Comparison of ENCODE assay signal across 8 cellular contexts in genomic region chrX:153411255-153411987, GRCh38. TPM values are rescaled to one million over a fixed set of nuclear protein-coding genes. Genes with fewer than 3 reads are reported as not detected.
DNase-seq lines count a peak whose midpoint lies in the region; ATAC-seq and TF ChIP-seq lines count a peak whose summit lies in the region.

Gene ZFP92 (plus strand): TSS chrX:153411472. CDS start chrX:153418323, 6,851 bp downstream.

- DNase-seq in activated CD8-positive, alpha-beta memory T cell treated with anti-CD3 and anti-CD28 coated beads, Interleukin-2, amount 10 ng/mL, durations not matched to agents 7 days and 5 days = peak; percentile 41
- DNase-seq in fibroblast of pulmonary artery (ENCODE audit: low read depth) (no peak), posterior vena cava (ENCODE audit: low spot score) (peak; percentile 80), medulla oblongata (ENCODE audit: extremely low spot score) (no peak), SHP77 treated with DMSO at 0.1 percent for 48 hours (lab: John Stamatoyannopoulos, UW) (no peak)

- CTCF ChIA-PET in activated CD8-positive, alpha-beta memory T cell treated with anti-CD3 and anti-CD28 coated beads, Interleukin-2, amount 10 ng/mL, durations not matched to agents 7 days and 5 days (lab: Charles Lee) = no interaction called here

- peak within 1 kb of the TSS; percentile 44 for H3K4me3 ChIP-seq in fibroblast of pulmonary artery (replicated peaks; ENCODE audit: low read depth, low read length)

- intact Hi-C loops in posterior vena cava (cut with DNase I) = no loop called here

- H3K9me3 Mint-ChIP-seq in activated CD8-positive, alpha-beta memory T cell treated with anti-CD3 and anti-CD28 coated beads, Interleukin-2, amount 10 ng/mL, durations not matched to agents 7 days and 5 days (ENCODE audit: low read depth) = no peaks in the 10 kb centered on the region

- no peak for TF ChIP-seq CTCF in fibroblast of pulmonary artery (IDR thresholded peaks at IDR 0.05; ENCODE audit: low read length, missing control alignments)

- peaks cover 8% of the 10 kb centered on the region for H3K27me3 Mint-ChIP-seq in activated CD8-positive, alpha-beta memory T cell treated with anti-CD3 and anti-CD28 coated beads, Interleukin-2, amount 10 ng/mL, durations not matched to agents 7 days and 5 days

- H3K4me1 Mint-ChIP-seq in activated CD8-positive, alpha-beta memory T cell treated with anti-CD3 and anti-CD28 coated beads, Interleukin-2, amount 10 ng/mL, durations not matched to agents 7 days and 5 days = peaks cover 8% of the 10 kb centered on the region

- H3K36me3 Mint-ChIP-seq in activated CD8-positive, alpha-beta memory T cell treated with anti-CD3 and anti-CD28 coated beads, Interleukin-2, amount 10 ng/mL, durations not matched to agents 7 days and 5 days = no peaks in the 10 kb centered on the region

- H3K27ac Mint-ChIP-seq in activated CD8-positive, alpha-beta memory T cell treated with anti-CD3 and anti-CD28 coated beads, Interleukin-2, amount 10 ng/mL, durations not matched to agents 7 days and 5 days = no peak within 1 kb of the TSS

- H3K4me3 Mint-ChIP-seq in activated CD8-positive, alpha-beta memory T cell treated with anti-CD3 and anti-CD28 coated beads, Interleukin-2, amount 10 ng/mL, durations not matched to agents 7 days and 5 days = peak within 1 kb of the TSS; percentile 71

- peak; percentile 70 for ATAC-seq in GM19023 (IDR thresholded peaks at IDR 0.05; ENCODE audit: unreplicated experiment)
- peak; percentile 51 for ATAC-seq in HG03439 (IDR thresholded peaks at IDR 0.05; ENCODE audit: unreplicated experiment)
- ATAC-seq in activated CD8-positive, alpha-beta memory T cell treated with anti-CD3 and anti-CD28 coated beads, Interleukin-2, amount 10 ng/mL, durations not matched to agents 7 days and 5 days = peak; percentile 69
- no peak for ATAC-seq in HG02970 (IDR thresholded peaks at IDR 0.05; ENCODE audit: low FRiP score, unreplicated experiment)

RNA-seq across cellular contexts. Expression of gene ZFP92, which starts in this region (rescaled TPM):
- 1 to 10 TPM; 1.7 to 2.2 TPM for total RNA-seq in activated CD8-positive, alpha-beta memory T cell treated with anti-CD3 and anti-CD28 coated beads, Interleukin-2, amount 10 ng/mL, durations not matched to agents 7 days and 5 days
- total RNA-seq in posterior vena cava = under 1 TPM; 0.65 to 0.90 TPM

Comparison
In these comparisons a context has a peak if more than half of its experiments do, and no peak if none do; other contexts are left out.
1. Peak in DNase-seq in posterior vena cava; RNA of the gene not detected or under 1 TPM.